8 cellular contexts compared by ENCODE assay signal in the genomic region with DNA sequence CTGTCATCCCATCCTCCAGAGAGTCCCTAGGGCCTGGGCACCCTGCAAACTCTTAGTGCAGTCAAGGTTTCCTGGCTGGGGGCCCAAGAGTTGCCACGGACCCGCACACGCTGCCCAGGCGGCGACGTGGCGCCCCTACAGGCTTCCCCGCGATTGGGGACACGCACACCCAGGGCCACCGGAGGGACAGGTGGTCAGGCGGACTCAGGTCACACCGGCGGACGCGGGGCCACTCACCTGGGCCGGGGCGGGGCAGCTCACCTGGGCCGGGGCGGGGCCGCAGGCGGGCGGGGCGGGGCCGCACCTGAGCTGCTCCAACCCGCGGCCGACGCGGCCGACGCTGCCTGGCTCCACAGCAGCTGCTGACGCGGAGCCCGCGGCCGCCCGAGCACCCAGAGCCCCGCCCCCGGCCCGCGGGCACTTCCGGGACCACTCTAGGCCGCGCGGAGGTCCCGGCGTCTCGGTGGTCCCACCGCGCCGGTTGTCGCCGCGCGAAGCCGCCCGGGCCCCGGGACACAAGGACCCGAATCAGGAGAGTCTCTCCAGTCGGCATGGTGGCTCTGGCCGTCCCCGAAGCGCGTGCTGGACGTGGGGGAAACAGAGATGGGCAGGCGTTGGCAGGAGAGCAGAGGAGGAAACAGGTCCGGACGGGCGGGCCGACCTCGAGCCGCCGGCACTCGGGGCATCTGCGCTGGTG. TPM values are rescaled to one million over a fixed set of nuclear protein-coding genes. Genes with fewer than 3 reads are reported as not detected.
DNase-seq lines count a peak whose midpoint lies in the region; ATAC-seq and TF ChIP-seq lines count a peak whose summit lies in the region.

Gene ZNF70, minus strand, starts transcription at position 369 of the 697 bp plus-strand sequence. CDS start 5,972 bp downstream, outside the sequence.

- no peak for TF ChIP-seq CTCF in activated CD8-positive, alpha-beta T cell treated with anti-CD3 and anti-CD28 coated beads for 36 hours (IDR thresholded peaks at IDR 0.05)

- H3K9me3 Mint-ChIP-seq in activated CD8-positive, alpha-beta T cell treated with anti-CD3 and anti-CD28 coated beads for 36 hours: no peaks in the 10 kb centered on the region

- ATAC-seq in GM18909 (IDR thresholded peaks at IDR 0.05; ENCODE audit: poor library complexity, unreplicated experiment) (peak; percentile 68), HG03354 (IDR thresholded peaks at IDR 0.05; ENCODE audit: poor library complexity, severe bottlenecking, unreplicated experiment) (peak; percentile 73)
- ATAC-seq in activated CD8-positive, alpha-beta T cell treated with anti-CD3 and anti-CD28 coated beads for 36 hours: peak; percentile 98

- H3K4me3 Mint-ChIP-seq in activated CD8-positive, alpha-beta T cell treated with anti-CD3 and anti-CD28 coated beads for 36 hours: peak within 1 kb of the TSS; percentile 80

- peak within 1 kb of the TSS; percentile 79 for H3K27ac Mint-ChIP-seq in activated CD8-positive, alpha-beta T cell treated with anti-CD3 and anti-CD28 coated beads for 36 hours

- CTCF ChIA-PET in activated CD8-positive, alpha-beta T cell treated with anti-CD3 and anti-CD28 coated beads for 36 hours (lab: Charles Lee): interaction anchor here (1.2 to 1.4 kb wide), 2 partner anchors 14 to 18 kb away, joined by 3 read pairs; no protein-coding TSS in a partner anchor

- DNase-seq in AG08396 (ENCODE audit: low spot score): peak; percentile 94
- peak; percentile 90 for DNase-seq in NCI-H82 (lab: John Stamatoyannopoulos, UW)
- peak; percentile 90 for DNase-seq in activated CD8-positive, alpha-beta T cell treated with anti-CD3 and anti-CD28 coated beads for 36 hours
- DNase-seq in effector CD4-positive, alpha-beta T cell: peak; percentile 75
- peak; percentile 86 for DNase-seq in medulla oblongata (ENCODE audit: extremely low spot score)
- peak; percentile 72 for DNase-seq in stimulated activated CD8-positive, alpha-beta memory T cell treated with anti-CD3 and anti-CD28 coated beads, Interleukin-12 subunit alpha, Interleukin-12 subunit beta, amount 100 ng/mL, for 1 hour (ENCODE audit: low read depth)

- peaks cover 15% of the 10 kb centered on the region for H3K4me1 Mint-ChIP-seq in activated CD8-positive, alpha-beta T cell treated with anti-CD3 and anti-CD28 coated beads for 36 hours (ENCODE audit: low read depth)

- no peaks in the 10 kb centered on the region for H3K27me3 Mint-ChIP-seq in activated CD8-positive, alpha-beta T cell treated with anti-CD3 and anti-CD28 coated beads for 36 hours

- peaks cover under 1% of the 10 kb centered on the region for H3K36me3 Mint-ChIP-seq in activated CD8-positive, alpha-beta T cell treated with anti-CD3 and anti-CD28 coated beads for 36 hours (ENCODE audit: low read depth)

- intact Hi-C loops in activated CD8-positive, alpha-beta T cell treated with anti-CD3 and anti-CD28 coated beads for 36 hours (cut with micrococcal nuclease): no loop called here

- POLR2A ChIA-PET in activated CD8-positive, alpha-beta T cell treated with anti-CD3 and anti-CD28 coated beads for 36 hours (lab: Charles Lee): interaction anchor here (0.8 to 2.7 kb wide), 4 partner anchors 9 to 29 kb away, joined by 3 to 19 read pairs (median 4); partner anchors contain the start of gene C22orf15

RNA-seq across cellular contexts. Expression of gene ZNF70, which starts in this region (rescaled TPM):
- total RNA-seq in activated CD8-positive, alpha-beta T cell treated with anti-CD3 and anti-CD28 coated beads for 36 hours: 1 to 10 TPM; 1.7 TPM

Comparison
In these comparisons a context has a peak if more than half of its experiments do, and no peak if none do; other contexts are left out.
1. Peak in every context shown above with its lines: DNase-seq and ATAC-seq.